1 cellular context compared by ENCODE assay signal in the genomic region with DNA sequence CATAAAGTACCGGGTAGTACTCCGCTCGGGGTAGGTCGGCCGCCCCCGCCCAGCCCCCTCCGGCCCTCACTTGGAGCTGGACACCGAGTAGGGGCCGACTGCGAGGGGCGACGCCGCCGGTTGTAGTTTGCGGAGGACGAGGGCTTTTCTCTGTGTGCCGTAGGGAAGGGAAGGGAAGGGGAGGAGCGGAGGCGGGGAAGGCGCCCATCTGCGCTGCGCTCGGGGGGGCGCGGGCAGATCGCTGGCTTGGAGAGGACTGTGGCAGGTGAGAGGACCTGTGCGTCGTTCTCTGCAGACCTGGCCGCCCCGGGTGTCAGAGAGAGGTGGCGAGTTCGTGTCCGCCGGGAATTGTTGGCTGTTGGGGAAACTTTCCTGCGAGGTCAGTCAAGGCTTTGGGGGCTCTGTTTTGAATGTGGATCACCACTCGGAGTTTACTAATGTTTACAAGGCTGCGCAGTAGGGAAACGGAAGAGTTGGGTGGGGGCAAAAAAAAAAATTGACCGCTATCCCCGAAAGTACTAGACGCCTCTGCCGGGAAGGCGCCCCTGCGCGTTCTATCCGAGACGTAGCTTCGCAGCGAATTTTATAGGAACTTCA.
TF ChIP-seq lines count a peak whose summit lies in the region.

No MANE protein-coding gene starts in this region.

TF ChIP-seq in HepG2, 621 proteins besides CTCF, POLR2A, EP300 and RAD21 (continued from another document and continues in another):
- TF ChIP-seq MIXL1 (CRISPR knock-in tag; IDR thresholded peaks at IDR 0.05) (peak; percentile 52; the same call in 1 of the 2 replicates), ATF7-NPFF (CRISPR knock-in tag; IDR thresholded peaks at IDR 0.05; ENCODE audit: low read depth) (peak; percentile 8; the same call in 1 of the 2 replicates), STAT5B (CRISPR knock-in tag; IDR thresholded peaks at IDR 0.05) (no peak), BHLHE40 (IDR thresholded peaks at IDR 0.05; ENCODE audit: low read length) (no peak), ZNF570 (CRISPR knock-in tag; IDR thresholded peaks at IDR 0.05; ENCODE audit: borderline replicate concordance) (no peak), EZH2 (conservative IDR thresholded peaks at IDR 0.05; ENCODE audit: low read depth, low read length) (no peak), ZNF607 (CRISPR knock-in tag; IDR thresholded peaks at IDR 0.05; ENCODE audit: borderline replicate concordance) (no peak), RARA (CRISPR knock-in tag; IDR thresholded peaks at IDR 0.05) (no peak), ARID3A (IDR thresholded peaks at IDR 0.05; ENCODE audit: low read depth, low read length) (peak; percentile 88; the same call in 1 of the 2 replicates), SRF (IDR thresholded peaks at IDR 0.05; ENCODE audit: low read depth, low read length) (no peak), ZNF564 (CRISPR knock-in tag; IDR thresholded peaks at IDR 0.05) (no peak), DRAP1 (CRISPR knock-in tag; IDR thresholded peaks at IDR 0.05) (no peak), ZFP37 (CRISPR knock-in tag; IDR thresholded peaks at IDR 0.05; ENCODE audit: borderline replicate concordance) (no peak), ETV5 (CRISPR knock-in tag; IDR thresholded peaks at IDR 0.05; ENCODE audit: borderline replicate concordance) (peak; percentile 9; the same call in 1 of the 2 replicates), ZNF34 (CRISPR knock-in tag; IDR thresholded peaks at IDR 0.05; ENCODE audit: borderline replicate concordance) (0 out of 2 replicates have a peak, but pooled peaks have one; percentile 25), ZBTB38 (CRISPR knock-in tag; IDR thresholded peaks at IDR 0.05) (no peak), ZBTB44 (CRISPR knock-in tag; IDR thresholded peaks at IDR 0.05) (no peak), ZNF670 (CRISPR knock-in tag; IDR thresholded peaks at IDR 0.05; ENCODE audit: borderline replicate concordance) (no peak), PLRG1 (conservative IDR thresholded peaks at IDR 0.05) (no peak), PAXIP1 (CRISPR knock-in tag; conservative IDR thresholded peaks at IDR 0.05) (no peak; the same call in 1 of the 2 replicates), AGO2 (optimal IDR thresholded peaks at IDR 0.05; ENCODE audit: low read depth, low read length) (peak; percentile 90), ZNF530 (CRISPR knock-in tag; IDR thresholded peaks at IDR 0.05; ENCODE audit: low read depth) (no peak), BRCA1 (CRISPR knock-in tag; IDR thresholded peaks at IDR 0.05) (no peak), ZNF430 (CRISPR knock-in tag; IDR thresholded peaks at IDR 0.05) (no peak), SCMH1 (CRISPR knock-in tag; IDR thresholded peaks at IDR 0.05; ENCODE audit: borderline replicate concordance) (no peak), HMGXB4 (CRISPR knock-in tag; IDR thresholded peaks at IDR 0.05; ENCODE audit: borderline replicate concordance in 1 of 2, low read depth in 1 of 2) (peak in 1 of 2 experiments; percentile 66; a peak in 2 of 4 replicates), YY1 (IDR thresholded peaks at IDR 0.05; ENCODE audit: insufficient read depth, insufficient replicate concordance, low read depth, low read length) (peak; percentile 18), AHR (CRISPR knock-in tag; IDR thresholded peaks at IDR 0.05) (no peak), HES4 (CRISPR knock-in tag; IDR thresholded peaks at IDR 0.05; ENCODE audit: borderline replicate concordance) (0 out of 2 replicates have a peak, but pooled peaks have one; percentile 60), HNF4G (IDR thresholded peaks at IDR 0.05; ENCODE audit: borderline replicate concordance, low read depth, low read length) (peak; percentile 5; the same call in 1 of the 2 replicates), HNF4G (CRISPR knock-in tag; IDR thresholded peaks at IDR 0.05; ENCODE audit: borderline replicate concordance, low read depth) (no peak), ZNF331 (CRISPR knock-in tag; IDR thresholded peaks at IDR 0.05) (peak; percentile 39; the same call in 1 of the 2 replicates), NFATC3 (CRISPR knock-in tag; IDR thresholded peaks at IDR 0.05) (no peak), SOX6 (IDR thresholded peaks at IDR 0.05) (no peak), SOX6 (CRISPR knock-in tag; IDR thresholded peaks at IDR 0.05) (peak; percentile 27; the same call in 1 of the 2 replicates), ZNF138 (CRISPR knock-in tag; IDR thresholded peaks at IDR 0.05; ENCODE audit: low read depth) (0 out of 2 replicates have a peak, but pooled peaks have one; percentile 36), KDM2A (CRISPR knock-in tag; IDR thresholded peaks at IDR 0.05; ENCODE audit: borderline replicate concordance, low read depth) (peak; percentile 39; the same call in 1 of the 2 replicates), ZNF850 (CRISPR knock-in tag; conservative IDR thresholded peaks at IDR 0.05) (peak; percentile 85; the same call in 1 of the 2 replicates), HOXA9 (CRISPR knock-in tag; IDR thresholded peaks at IDR 0.05; ENCODE audit: borderline replicate concordance) (no peak), CBX2 (IDR thresholded peaks at IDR 0.05; ENCODE audit: low read depth, low read length) (no peak), CBX2 (CRISPR knock-in tag; IDR thresholded peaks at IDR 0.05; ENCODE audit: low read depth) (no peak), ZNF839 (CRISPR knock-in tag; IDR thresholded peaks at IDR 0.05; ENCODE audit: borderline replicate concordance) (no peak; the same call in 1 of the 2 replicates), ISX (CRISPR knock-in tag; conservative IDR thresholded peaks at IDR 0.05) (0 out of 2 replicates have a peak, but pooled peaks have one; percentile 60), ZNF781 (CRISPR knock-in tag; IDR thresholded peaks at IDR 0.05; ENCODE audit: borderline replicate concordance, not compliant biosample characterization) (peak; percentile 28), MED1 (CRISPR knock-in tag; IDR thresholded peaks at IDR 0.05) (peak; percentile 55), SOX13 (IDR thresholded peaks at IDR 0.05) (no peak; the same call in 1 of the 2 replicates), SOX13 (CRISPR knock-in tag; conservative IDR thresholded peaks at IDR 0.05 in 1 of 2, IDR thresholded peaks at IDR 0.05 in 1 of 2) (peak in 1 of 2 experiments; percentile 16; a peak in 1 of 4 replicates), ETV6 (CRISPR knock-in tag; conservative IDR thresholded peaks at IDR 0.05) (no peak), NCOR1 (IDR thresholded peaks at IDR 0.05; ENCODE audit: borderline replicate concordance, low read length) (no peak), ZNF124 (CRISPR knock-in tag; IDR thresholded peaks at IDR 0.05) (peak; percentile 76; the same call in 1 of the 2 replicates), TGIF2 (CRISPR knock-in tag; IDR thresholded peaks at IDR 0.05) (0 out of 2 replicates have a peak, but pooled peaks have one; percentile 69), ZNF143 (CRISPR knock-in tag; IDR thresholded peaks at IDR 0.05) (no peak), SALL2 (CRISPR knock-in tag; IDR thresholded peaks at IDR 0.05) (0 out of 2 replicates have a peak, but pooled peaks have one; percentile 48)
- TF ChIP-seq, protein P1, sequence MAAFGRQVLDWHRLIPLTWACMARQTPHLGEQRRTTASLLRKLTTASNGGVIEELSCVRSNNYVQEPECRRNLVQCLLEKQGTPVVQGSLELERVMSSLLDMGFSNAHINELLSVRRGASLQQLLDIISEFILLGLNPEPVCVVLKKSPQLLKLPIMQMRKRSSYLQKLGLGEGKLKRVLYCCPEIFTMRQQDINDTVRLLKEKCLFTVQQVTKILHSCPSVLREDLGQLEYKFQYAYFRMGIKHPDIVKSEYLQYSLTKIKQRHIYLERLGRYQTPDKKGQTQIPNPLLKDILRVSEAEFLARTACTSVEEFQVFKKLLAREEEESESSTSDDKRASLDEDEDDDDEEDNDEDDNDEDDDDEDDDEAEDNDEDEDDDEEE (CRISPR knock-in tag; IDR thresholded peaks at IDR 0.05) = 0 out of 2 replicates have a peak, but pooled peaks have one; percentile 54
- TF ChIP-seq, protein P2, sequence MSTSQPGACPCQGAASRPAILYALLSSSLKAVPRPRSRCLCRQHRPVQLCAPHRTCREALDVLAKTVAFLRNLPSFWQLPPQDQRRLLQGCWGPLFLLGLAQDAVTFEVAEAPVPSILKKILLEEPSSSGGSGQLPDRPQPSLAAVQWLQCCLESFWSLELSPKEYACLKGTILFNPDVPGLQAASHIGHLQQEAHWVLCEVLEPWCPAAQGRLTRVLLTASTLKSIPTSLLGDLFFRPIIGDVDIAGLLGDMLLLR (CRISPR knock-in tag; IDR thresholded peaks at IDR 0.05) = 0 out of 2 replicates have a peak, but pooled peaks have one; percentile 51
- TF ChIP-seq, protein P3, sequence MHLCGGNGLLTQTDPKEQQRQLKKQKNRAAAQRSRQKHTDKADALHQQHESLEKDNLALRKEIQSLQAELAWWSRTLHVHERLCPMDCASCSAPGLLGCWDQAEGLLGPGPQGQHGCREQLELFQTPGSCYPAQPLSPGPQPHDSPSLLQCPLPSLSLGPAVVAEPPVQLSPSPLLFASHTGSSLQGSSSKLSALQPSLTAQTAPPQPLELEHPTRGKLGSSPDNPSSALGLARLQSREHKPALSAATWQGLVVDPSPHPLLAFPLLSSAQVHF (CRISPR knock-in tag; IDR thresholded peaks at IDR 0.05) = peak; percentile 33; the same call in 1 of the 2 replicates
- TF ChIP-seq, protein P4, sequence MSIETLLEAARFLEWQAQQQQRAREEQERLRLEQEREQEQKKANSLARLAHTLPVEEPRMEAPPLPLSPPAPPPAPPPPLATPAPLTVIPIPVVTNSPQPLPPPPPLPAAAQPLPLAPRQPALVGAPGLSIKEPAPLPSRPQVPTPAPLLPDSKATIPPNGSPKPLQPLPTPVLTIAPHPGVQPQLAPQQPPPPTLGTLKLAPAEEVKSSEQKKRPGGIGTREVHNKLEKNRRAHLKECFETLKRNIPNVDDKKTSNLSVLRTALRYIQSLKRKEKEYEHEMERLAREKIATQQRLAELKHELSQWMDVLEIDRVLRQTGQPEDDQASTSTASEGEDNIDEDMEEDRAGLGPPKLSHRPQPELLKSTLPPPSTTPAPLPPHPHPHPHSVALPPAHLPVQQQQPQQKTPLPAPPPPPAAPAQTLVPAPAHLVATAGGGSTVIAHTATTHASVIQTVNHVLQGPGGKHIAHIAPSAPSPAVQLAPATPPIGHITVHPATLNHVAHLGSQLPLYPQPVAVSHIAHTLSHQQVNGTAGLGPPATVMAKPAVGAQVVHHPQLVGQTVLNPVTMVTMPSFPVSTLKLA (IDR thresholded peaks at IDR 0.05) = no peak
